In the genomic region with DNA sequence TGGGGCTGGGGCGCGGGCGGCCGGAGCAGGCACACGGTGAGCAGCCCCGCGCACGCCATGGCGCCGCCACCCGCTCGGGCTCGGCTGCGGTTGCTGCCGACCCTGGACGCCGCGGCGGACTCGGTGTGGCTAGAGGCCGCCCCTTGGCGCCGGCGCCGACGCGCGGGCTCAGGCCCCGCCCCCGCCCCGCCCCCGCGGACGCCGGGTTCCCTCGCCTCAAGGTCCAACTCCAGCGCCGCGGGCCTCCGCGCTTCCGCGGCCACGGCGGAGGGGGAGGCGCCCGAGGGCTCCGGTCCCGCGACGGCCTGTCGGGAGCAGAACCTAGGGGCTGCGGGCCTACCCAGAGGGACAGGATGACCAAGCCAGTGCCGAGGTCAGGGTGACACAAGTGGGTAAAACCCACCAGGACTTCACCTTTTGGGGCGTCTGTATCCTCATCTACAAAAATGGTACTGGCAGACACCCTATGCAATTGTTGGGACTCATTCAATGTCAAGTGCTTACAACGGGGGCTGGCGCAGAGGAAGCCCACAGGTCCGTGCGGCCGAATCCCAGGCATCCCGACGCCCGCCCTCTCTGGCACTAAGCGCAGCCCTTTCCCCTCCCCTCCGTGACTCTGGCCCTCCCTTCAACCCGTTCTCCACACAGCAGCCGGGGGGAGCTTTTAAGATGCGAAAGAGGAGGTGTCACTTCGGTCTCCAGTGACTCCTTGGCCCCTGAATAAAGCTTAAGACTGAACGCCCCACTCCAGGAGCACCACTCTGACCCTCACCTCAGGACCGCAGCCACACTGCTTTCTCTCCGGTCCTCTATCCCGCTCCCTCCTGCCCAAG, we compare ENCODE assay signal across 8 cellular contexts. TPM values are rescaled to one million over a fixed set of nuclear protein-coding genes. Genes with fewer than 3 reads are reported as not detected.
DNase-seq lines count a peak whose midpoint lies in the region; ATAC-seq and TF ChIP-seq lines count a peak whose summit lies in the region.

A gene with protein sequence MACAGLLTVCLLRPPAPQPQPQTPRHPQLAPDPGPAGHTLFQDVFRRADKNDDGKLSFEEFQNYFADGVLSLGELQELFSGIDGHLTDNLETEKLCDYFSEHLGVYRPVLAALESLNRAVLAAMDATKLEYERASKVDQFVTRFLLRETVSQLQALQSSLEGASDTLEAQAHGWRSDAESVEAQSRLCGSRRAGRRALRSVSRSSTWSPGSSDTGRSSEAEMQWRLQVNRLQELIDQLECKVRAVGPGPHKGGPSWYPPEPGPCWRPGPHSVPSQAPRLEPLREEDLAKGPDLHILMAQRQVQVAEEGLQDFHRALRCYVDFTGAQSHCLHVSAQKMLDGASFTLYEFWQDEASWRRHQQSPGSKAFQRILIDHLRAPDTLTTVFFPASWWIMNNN (minus strand): TSS at position 135 of the 833 bp plus-strand sequence. CDS start 76 bp downstream, at position 59.

- peaks cover 5% of the 10 kb centered on the region for H3K27me3 Mint-ChIP-seq in dendritic cell treated with granulocyte-macrophage colony-stimulating factor and Interleukin-4, amounts not matched to agents 40 ng/mL and 50 ng/mL, for 4 days

- H3K36me3 ChIP-seq in left lung: peaks cover 0 to 11% of the 10 kb centered on the region in 2 donors

- peak within 1 kb of the TSS; percentile 89 for H3K27ac Mint-ChIP-seq in dendritic cell treated with granulocyte-macrophage colony-stimulating factor and Interleukin-4, amounts not matched to agents 40 ng/mL and 50 ng/mL, for 4 days

- peaks cover 45% of the 10 kb centered on the region for H3K4me1 Mint-ChIP-seq in dendritic cell treated with granulocyte-macrophage colony-stimulating factor and Interleukin-4, amounts not matched to agents 40 ng/mL and 50 ng/mL, for 4 days (ENCODE audit: low read depth)

- ATAC-seq in HG02870 (IDR thresholded peaks at IDR 0.05; ENCODE audit: unreplicated experiment) (peak; percentile 55), left lung (peak; percentile 87)

- H3K36me3 Mint-ChIP-seq in dendritic cell treated with granulocyte-macrophage colony-stimulating factor and Interleukin-4, amounts not matched to agents 40 ng/mL and 50 ng/mL, for 4 days (ENCODE audit: low read depth): peaks cover 36% of the 10 kb centered on the region

- H3K27me3 ChIP-seq in left lung: no peaks in the 10 kb centered on the region

- H3K27ac ChIP-seq in left lung: peak within 1 kb of the TSS; percentile 72 to 88

- DNase-seq in NCI-H1694 treated with DMSO at 0.1 percent for 48 hours (lab: John Stamatoyannopoulos, UW): peak; percentile 9
- no peak for DNase-seq in NCI-H1694 (lab: John Stamatoyannopoulos, UW)
- peak; percentile 71 for DNase-seq in NCI-H345 treated with DMSO at 0.1 percent for 48 hours (lab: John Stamatoyannopoulos, UW; ENCODE audit: unreplicated experiment)
- peak; percentile 78 for DNase-seq in activated CD4-positive, CD25-positive, alpha-beta regulatory T cell treated with anti-CD3 and anti-CD28 coated beads, Interleukin-2, amount 50 U/mL, for 72 hours
- peak; percentile 83 to 97 for DNase-seq in left lung
- peak; percentile 62 for DNase-seq in stimulated activated CD4-positive, alpha-beta T cell treated with anti-CD3 and anti-CD28 coated beads, Interleukin-4, amount 100 ng/mL, for 1 hour

- peaks cover 8 to 40% of the 10 kb centered on the region in 2 donors for H3K4me1 ChIP-seq in left lung

- no peaks in the 10 kb centered on the region for H3K9me3 Mint-ChIP-seq in dendritic cell treated with granulocyte-macrophage colony-stimulating factor and Interleukin-4, amounts not matched to agents 40 ng/mL and 50 ng/mL, for 4 days

- intact Hi-C loops in dendritic cell treated with granulocyte-macrophage colony-stimulating factor and Interleukin-4, amounts not matched to agents 40 ng/mL and 50 ng/mL, for 4 days (cut with micrococcal nuclease): loop anchor here (1.0 kb wide), 1 partner anchor 8 kb away; a partner anchor contains a TSS
- intact Hi-C loops in left lung (cut with DNase I): no loop called here

- H3K4me3 Mint-ChIP-seq in dendritic cell treated with granulocyte-macrophage colony-stimulating factor and Interleukin-4, amounts not matched to agents 40 ng/mL and 50 ng/mL, for 4 days: peak within 1 kb of the TSS; percentile 88

- H3K4me3 ChIP-seq in left lung: peak within 1 kb of the TSS; percentile 57 to 62

- TF ChIP-seq CTCF in left lung (IDR thresholded peaks at IDR 0.05): no peak

- no peaks in the 10 kb centered on the region for H3K9me3 ChIP-seq in left lung

RNA-seq across cellular contexts. Expression of the gene that starts here (rescaled TPM):
- total RNA-seq in left lung: 10 to 100 TPM; 53.7 to 72.9 TPM
